In genomic region chr7:12403287-12404181, GRCh38 we compare ENCODE assay signal across 8 cellular contexts. TPM values are rescaled to one million over a fixed set of nuclear protein-coding genes. Genes with fewer than 3 reads are reported as not detected.
A peak's percentile ranks its signal among the peaks of the same experiment; 100 is the strongest.
DNase-seq lines count a peak whose midpoint lies in the region; ATAC-seq and TF ChIP-seq lines count a peak whose summit lies in the region.

Gene VWDE (minus strand): TSS chr7:12403865. CDS start chr7:12403716, 149 bp downstream.

- no peaks in the 10 kb centered on the region for H3K4me1 ChIP-seq in DOHH2 (ENCODE audit: control insufficient read depth, low read length)

- peaks cover 13% of the 10 kb centered on the region for H3K27me3 ChIP-seq in DOHH2 (ENCODE audit: control insufficient read depth, low read length)

- no peaks in the 10 kb centered on the region for H3K36me3 ChIP-seq in DOHH2 (ENCODE audit: control insufficient read depth, low read length)

- H3K9me3 Mint-ChIP-seq in effector memory CD8-positive, alpha-beta T cell: peaks cover 0 to 5% of the 10 kb centered on the region in 2 donors
- peaks cover under 1 to 7% (median 3%) of the 10 kb centered on the region in 7 donors for H3K9me3 Mint-ChIP-seq in naive B cell
- H3K9me3 Mint-ChIP-seq in stimulated activated naive CD8-positive, alpha-beta T cell treated with anti-CD3 and anti-CD28 coated beads, Interleukin-15, Interleukin-2, amounts not matched to agents 100 ng/mL and 50 ng/mL, for 24 hours: peaks cover 3% of the 10 kb centered on the region

- DNase-seq in NCI-H2227 treated with DMSO at 0.1 percent for 48 hours (lab: John Stamatoyannopoulos, UW): peak; percentile 91
- peak; percentile 13 to 32 for DNase-seq in activated CD4-positive, alpha-beta T cell treated with anti-CD3 and anti-CD28 coated beads, Interleukin-2, amount 50 U/mL, for 24 hours (ENCODE audit: low read depth in 1 of 2, low spot score in 1 of 2)
- DNase-seq in effector memory CD8-positive, alpha-beta T cell: peak; percentile 10 to 15 (median 11)
- DNase-seq in naive B cell: no peak
- DNase-seq in NK-92 treated with Interleukin-12 subunit alpha and Interleukin-12 subunit beta, amount 100 ng/mL, for 24 hours (lab: John Stamatoyannopoulos, UW): no peak

- no peak for TF ChIP-seq CTCF in DOHH2 (IDR thresholded peaks at IDR 0.05; ENCODE audit: low read depth, low read length, poor library complexity, severe bottlenecking)

- peaks cover 19 to 59% of the 10 kb centered on the region in 2 donors for H3K27me3 Mint-ChIP-seq in effector memory CD8-positive, alpha-beta T cell
- peaks cover 22 to 32% (median 30%) of the 10 kb centered on the region in 3 donors for H3K27me3 Mint-ChIP-seq in naive B cell
- H3K27me3 Mint-ChIP-seq in stimulated activated naive CD8-positive, alpha-beta T cell treated with anti-CD3 and anti-CD28 coated beads, Interleukin-15, Interleukin-2, amounts not matched to agents 100 ng/mL and 50 ng/mL, for 24 hours: peaks cover 28% of the 10 kb centered on the region

- H3K4me3 ChIP-seq in DOHH2 (ENCODE audit: low read length): peak within 1 kb of the TSS; percentile 42

- H3K9me3 ChIP-seq in DOHH2 (ENCODE audit: control insufficient read depth, insufficient read depth, low read length): peaks cover 2% of the 10 kb centered on the region; the same call in 1 of the 2 replicates

- H3K27ac Mint-ChIP-seq in effector memory CD8-positive, alpha-beta T cell: peak within 1 kb of the TSS in 1 of 2 donors; percentile 50
- no peak within 1 kb of the TSS for H3K27ac Mint-ChIP-seq in naive B cell
- H3K27ac Mint-ChIP-seq in stimulated activated naive CD8-positive, alpha-beta T cell treated with anti-CD3 and anti-CD28 coated beads, Interleukin-15, Interleukin-2, amounts not matched to agents 100 ng/mL and 50 ng/mL, for 24 hours: peak within 1 kb of the TSS; percentile 54

- no peaks in the 10 kb centered on the region for H3K79me2 ChIP-seq in DOHH2 (ENCODE audit: control insufficient read depth, low read length)

- peak within 1 kb of the TSS; percentile 26; the same call in 1 of the 2 replicates for H3K4me2 ChIP-seq in DOHH2 (ENCODE audit: low read length)

- no peak within 1 kb of the TSS for H3K27ac ChIP-seq in DOHH2 (ENCODE audit: low read depth, low read length)

- no peaks in the 10 kb centered on the region for H4K20me1 ChIP-seq in DOHH2 (ENCODE audit: control insufficient read depth, insufficient read depth, low read depth, low read length)

- ATAC-seq in HG02678 (IDR thresholded peaks at IDR 0.05; ENCODE audit: unreplicated experiment) (peak; percentile 70), naive B cell (ENCODE audit: low read depth in 2 of 2) (peak; percentile 52 to 56)
- ATAC-seq in effector memory CD8-positive, alpha-beta T cell (replicated peaks): peak; percentile 84

- no peaks in the 10 kb centered on the region for H3F3A ChIP-seq in DOHH2 (ENCODE audit: control insufficient read depth, insufficient read depth)

- H3K9me2 ChIP-seq in DOHH2 (replicated peaks; ENCODE audit: control insufficient read depth, low read length): no peaks in the 10 kb centered on the region

- H3K4me1 Mint-ChIP-seq in effector memory CD8-positive, alpha-beta T cell (ENCODE audit: low read depth in 2 of 2): peaks cover 12% of the 10 kb centered on the region in 2 donors
- H3K4me1 Mint-ChIP-seq in naive B cell: peaks cover 11 to 18% (median 17%) of the 10 kb centered on the region in 3 donors
- H3K4me1 Mint-ChIP-seq in stimulated activated naive CD8-positive, alpha-beta T cell treated with anti-CD3 and anti-CD28 coated beads, Interleukin-15, Interleukin-2, amounts not matched to agents 100 ng/mL and 50 ng/mL, for 24 hours (ENCODE audit: low read depth): peaks cover 17% of the 10 kb centered on the region

- H3K36me3 Mint-ChIP-seq in effector memory CD8-positive, alpha-beta T cell (ENCODE audit: insufficient read depth): no peaks in the 10 kb centered on the region
- H3K36me3 Mint-ChIP-seq in naive B cell: peaks cover 0 to 2% of the 10 kb centered on the region in 2 donors
- peaks cover under 1% of the 10 kb centered on the region for H3K36me3 Mint-ChIP-seq in stimulated activated naive CD8-positive, alpha-beta T cell treated with anti-CD3 and anti-CD28 coated beads, Interleukin-15, Interleukin-2, amounts not matched to agents 100 ng/mL and 50 ng/mL, for 24 hours (ENCODE audit: low read depth)

- H3K4me3 Mint-ChIP-seq in effector memory CD8-positive, alpha-beta T cell: peak within 1 kb of the TSS; percentile 79
- H3K4me3 Mint-ChIP-seq in naive B cell: peak within 1 kb of the TSS in 7 of 8 donors; percentile 44 to 85 (median 74)
- peak within 1 kb of the TSS; percentile 87 for H3K4me3 Mint-ChIP-seq in stimulated activated naive CD8-positive, alpha-beta T cell treated with anti-CD3 and anti-CD28 coated beads, Interleukin-15, Interleukin-2, amounts not matched to agents 100 ng/mL and 50 ng/mL, for 24 hours

RNA-seq across cellular contexts. Expression of gene VWDE, which starts in this region (rescaled TPM):
- polyA plus RNA-seq in naive B cell (ENCODE audit: low read depth in 6 of 6): not detected

Comparison
In these comparisons a context has a peak if more than half of its experiments do, and no peak if none do; other contexts are left out.
1. Peak in ATAC-seq in naive B cell; RNA of the gene not detected or under 1 TPM.
2. DNase-seq: peak in NCI-H2227 treated with DMSO at 0.1 percent for 48 hours (single experiment), activated CD4-positive, alpha-beta T cell treated with anti-CD3 and anti-CD28 coated beads, Interleukin-2, amount 50 U/mL, for 24 hours (2 of 2) and effector memory CD8-positive, alpha-beta T cell (3 of 3); none in naive B cell (single experiment) and NK-92 treated with Interleukin-12 subunit alpha and Interleukin-12 subunit beta, amount 100 ng/mL, for 24 hours (single experiment).
3. Peak in every context shown above with its lines, with median percentiles within 50 percentile points of each other: ATAC-seq and H3K4me3 Mint-ChIP-seq.